Comparison of ENCODE assay signal across 1 cellular context in the genomic region with DNA sequence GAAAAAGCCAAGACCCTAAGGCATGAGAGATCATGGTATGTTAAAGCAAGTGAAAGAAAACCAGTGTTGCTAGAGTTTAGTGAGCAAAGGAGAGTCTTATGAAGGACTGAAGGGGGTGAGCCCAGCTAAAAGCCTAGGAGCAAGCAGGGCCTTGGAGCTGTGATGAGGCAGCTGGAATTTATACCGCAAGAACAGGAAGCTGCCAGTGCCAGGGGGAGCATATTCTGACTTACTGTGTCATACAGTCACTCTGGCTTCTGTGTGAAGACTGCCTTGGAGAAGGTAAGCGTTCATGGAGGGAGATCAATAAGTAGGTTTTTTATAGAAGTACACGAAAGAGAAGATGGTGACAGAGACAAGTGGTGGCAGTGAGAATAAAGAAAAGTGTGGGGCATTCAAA.
TF ChIP-seq lines count a peak whose summit lies in the region.

No MANE protein-coding gene starts in this region.

TF ChIP-seq in SK-N-SH, 30 proteins besides CTCF, POLR2A, EP300 and RAD21 (continued from another document):
- TF ChIP-seq, protein P1, sequence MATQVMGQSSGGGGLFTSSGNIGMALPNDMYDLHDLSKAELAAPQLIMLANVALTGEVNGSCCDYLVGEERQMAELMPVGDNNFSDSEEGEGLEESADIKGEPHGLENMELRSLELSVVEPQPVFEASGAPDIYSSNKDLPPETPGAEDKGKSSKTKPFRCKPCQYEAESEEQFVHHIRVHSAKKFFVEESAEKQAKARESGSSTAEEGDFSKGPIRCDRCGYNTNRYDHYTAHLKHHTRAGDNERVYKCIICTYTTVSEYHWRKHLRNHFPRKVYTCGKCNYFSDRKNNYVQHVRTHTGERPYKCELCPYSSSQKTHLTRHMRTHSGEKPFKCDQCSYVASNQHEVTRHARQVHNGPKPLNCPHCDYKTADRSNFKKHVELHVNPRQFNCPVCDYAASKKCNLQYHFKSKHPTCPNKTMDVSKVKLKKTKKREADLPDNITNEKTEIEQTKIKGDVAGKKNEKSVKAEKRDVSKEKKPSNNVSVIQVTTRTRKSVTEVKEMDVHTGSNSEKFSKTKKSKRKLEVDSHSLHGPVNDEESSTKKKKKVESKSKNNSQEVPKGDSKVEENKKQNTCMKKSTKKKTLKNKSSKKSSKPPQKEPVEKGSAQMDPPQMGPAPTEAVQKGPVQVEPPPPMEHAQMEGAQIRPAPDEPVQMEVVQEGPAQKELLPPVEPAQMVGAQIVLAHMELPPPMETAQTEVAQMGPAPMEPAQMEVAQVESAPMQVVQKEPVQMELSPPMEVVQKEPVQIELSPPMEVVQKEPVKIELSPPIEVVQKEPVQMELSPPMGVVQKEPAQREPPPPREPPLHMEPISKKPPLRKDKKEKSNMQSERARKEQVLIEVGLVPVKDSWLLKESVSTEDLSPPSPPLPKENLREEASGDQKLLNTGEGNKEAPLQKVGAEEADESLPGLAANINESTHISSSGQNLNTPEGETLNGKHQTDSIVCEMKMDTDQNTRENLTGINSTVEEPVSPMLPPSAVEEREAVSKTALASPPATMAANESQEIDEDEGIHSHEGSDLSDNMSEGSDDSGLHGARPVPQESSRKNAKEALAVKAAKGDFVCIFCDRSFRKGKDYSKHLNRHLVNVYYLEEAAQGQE (IDR thresholded peaks at IDR 0.05; ENCODE audit: low read depth, low read length) = no peak
- TF ChIP-seq RFX5 (IDR thresholded peaks at IDR 0.05; ENCODE audit: low read length) (no peak), TCF12 (IDR thresholded peaks at IDR 0.05) (peak; percentile 32; the same call in 1 of the 2 replicates), CHD2 (IDR thresholded peaks at IDR 0.05; ENCODE audit: low read length, partially characterized antibody) (no peak), USF1 (IDR thresholded peaks at IDR 0.05; ENCODE audit: borderline replicate concordance, low read depth) (no peak), MEF2A (IDR thresholded peaks at IDR 0.05; ENCODE audit: borderline replicate concordance, low read depth) (no peak), ELF1 (IDR thresholded peaks at IDR 0.05) (no peak), EZH2phosphoT487 (IDR thresholded peaks at IDR 0.05; ENCODE audit: borderline replicate concordance, low read depth) (no peak), JUND (IDR thresholded peaks at IDR 0.05) (no peak), POLR2AphosphoS5 (IDR thresholded peaks at IDR 0.05; ENCODE audit: low read depth, low read length) (no peak)
- TF ChIP-seq, protein P2, sequence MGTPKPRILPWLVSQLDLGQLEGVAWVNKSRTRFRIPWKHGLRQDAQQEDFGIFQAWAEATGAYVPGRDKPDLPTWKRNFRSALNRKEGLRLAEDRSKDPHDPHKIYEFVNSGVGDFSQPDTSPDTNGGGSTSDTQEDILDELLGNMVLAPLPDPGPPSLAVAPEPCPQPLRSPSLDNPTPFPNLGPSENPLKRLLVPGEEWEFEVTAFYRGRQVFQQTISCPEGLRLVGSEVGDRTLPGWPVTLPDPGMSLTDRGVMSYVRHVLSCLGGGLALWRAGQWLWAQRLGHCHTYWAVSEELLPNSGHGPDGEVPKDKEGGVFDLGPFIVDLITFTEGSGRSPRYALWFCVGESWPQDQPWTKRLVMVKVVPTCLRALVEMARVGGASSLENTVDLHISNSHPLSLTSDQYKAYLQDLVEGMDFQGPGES (IDR thresholded peaks at IDR 0.05; ENCODE audit: low read depth, low read length) = no peak
